In genomic region chr20:32139947-32140346, GRCh38 we compare ENCODE assay signal across 1 cellular context.
TF ChIP-seq lines count a peak whose summit lies in the region.

No MANE protein-coding gene starts in this region.

TF ChIP-seq in GM12878, 131 proteins besides CTCF, POLR2A, EP300 and RAD21 (continued from another document):
- TF ChIP-seq ZNF24 (IDR thresholded peaks at IDR 0.05) = peak; percentile 95
- peak; percentile 33; the same call in 1 of the 2 replicates for TF ChIP-seq ATF7 (IDR thresholded peaks at IDR 0.05; ENCODE audit: low read depth)
- peak; percentile 56 to 73; a peak in 2 of 4 replicates for TF ChIP-seq IKZF2 (IDR thresholded peaks at IDR 0.05)
- TF ChIP-seq CEBPB (IDR thresholded peaks at IDR 0.05; ENCODE audit: borderline replicate concordance in 1 of 2, low read depth in 2 of 2, low read length in 2 of 2) = no peak
- TF ChIP-seq BHLHE40 (IDR thresholded peaks at IDR 0.05; ENCODE audit: borderline replicate concordance in 1 of 2, low read depth in 2 of 2, low read length in 1 of 2) = peak in 1 of 2 experiments; percentile 25; a peak in 1 of 4 replicates
- TF ChIP-seq, protein P1, sequence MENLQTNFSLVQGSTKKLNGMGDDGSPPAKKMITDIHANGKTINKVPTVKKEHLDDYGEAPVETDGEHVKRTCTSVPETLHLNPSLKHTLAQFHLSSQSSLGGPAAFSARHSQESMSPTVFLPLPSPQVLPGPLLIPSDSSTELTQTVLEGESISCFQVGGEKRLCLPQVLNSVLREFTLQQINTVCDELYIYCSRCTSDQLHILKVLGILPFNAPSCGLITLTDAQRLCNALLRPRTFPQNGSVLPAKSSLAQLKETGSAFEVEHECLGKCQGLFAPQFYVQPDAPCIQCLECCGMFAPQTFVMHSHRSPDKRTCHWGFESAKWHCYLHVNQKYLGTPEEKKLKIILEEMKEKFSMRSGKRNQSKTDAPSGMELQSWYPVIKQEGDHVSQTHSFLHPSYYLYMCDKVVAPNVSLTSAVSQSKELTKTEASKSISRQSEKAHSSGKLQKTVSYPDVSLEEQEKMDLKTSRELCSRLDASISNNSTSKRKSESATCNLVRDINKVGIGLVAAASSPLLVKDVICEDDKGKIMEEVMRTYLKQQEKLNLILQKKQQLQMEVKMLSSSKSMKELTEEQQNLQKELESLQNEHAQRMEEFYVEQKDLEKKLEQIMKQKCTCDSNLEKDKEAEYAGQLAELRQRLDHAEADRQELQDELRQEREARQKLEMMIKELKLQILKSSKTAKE (IDR thresholded peaks at IDR 0.05; ENCODE audit: low read depth, poor library complexity, severe bottlenecking) = peak; percentile 82
- peak; percentile 68 for TF ChIP-seq IKZF1 (conservative IDR thresholded peaks at IDR 0.05)
